20 cellular contexts compared by ENCODE assay signal in genomic region chr5:94941113-94941765, GRCh38.
DNase-seq lines count a peak whose midpoint lies in the region; ATAC-seq and TF ChIP-seq lines count a peak whose summit lies in the region.
"Had no signal": no experiment of that assay in that cellular context is flagged by ENCODE, and none has a peak within 500 bp of the region (broad histone marks: within the 10 kb centered on the region; RNA-seq: fewer than 3 reads in every experiment).

No MANE protein-coding gene starts in this region.

- H3K14ac ChIP-seq in mesenchymal stem cell (ENCODE audit: low read length in 2 of 2): no peak overlapping the region

- H3K79me1 ChIP-seq in mesenchymal stem cell (replicated peaks; ENCODE audit: low read length, poor library complexity, severe bottlenecking): peaks cover 6% of the 10 kb centered on the region

- no peak for ATAC-seq in GM21723 (IDR thresholded peaks at IDR 0.05; ENCODE audit: unreplicated experiment)
- ATAC-seq: K562 had no signal

- no peak overlapping the region for H4K8ac ChIP-seq in mesenchymal stem cell (ENCODE audit: low read length)

- H2BK15ac ChIP-seq in mesenchymal stem cell (ENCODE audit: low read depth, poor library complexity, severe bottlenecking): no peak overlapping the region

- H3K36me3 ChIP-seq in mammary epithelial cell (ENCODE audit: insufficient read depth, low read length) (no peaks in the 10 kb centered on the region), breast epithelium (no peaks in the 10 kb centered on the region), mesenchymal stem cell (ENCODE audit: control insufficient read depth in 1 of 2, insufficient read depth in 2 of 2, low read depth in 1 of 2, low read length in 2 of 2) (no peaks in the 10 kb centered on the region), brain microvascular endothelial cell (replicated peaks) (no peaks in the 10 kb centered on the region)

- CTCF ChIA-PET in mammary epithelial cell (lab: Charles Lee; ENCODE audit: low non-redundant PET): no interaction called here

- H3K9me3 ChIP-seq in mammary epithelial cell (replicated peaks; ENCODE audit: insufficient read depth, low read length) (no peaks in the 10 kb centered on the region), breast epithelium (no peaks in the 10 kb centered on the region), mesenchymal stem cell (ENCODE audit: control insufficient read depth, low read length) (no peaks in the 10 kb centered on the region)

- no peak overlapping the region for H4K91ac ChIP-seq in mesenchymal stem cell (ENCODE audit: low read length)

- no peaks in the 10 kb centered on the region for H3K27me3 ChIP-seq in mammary epithelial cell (ENCODE audit: insufficient read depth, low read length)
- no peaks in the 10 kb centered on the region for H3K27me3 ChIP-seq in breast epithelium
- H3K27me3 ChIP-seq in mesenchymal stem cell (ENCODE audit: control insufficient read depth in 1 of 2, insufficient read depth in 1 of 2, low read length in 2 of 2): no peaks in the 10 kb centered on the region
- no peaks in the 10 kb centered on the region for H3K27me3 ChIP-seq in brain microvascular endothelial cell (replicated peaks)

- no peak overlapping the region for H2AK5ac ChIP-seq in mesenchymal stem cell (ENCODE audit: low read length, severe bottlenecking)

- no peak for TF ChIP-seq CTCF in mammary epithelial cell (conservative IDR thresholded peaks at IDR 0.05 in 1 of 2, IDR thresholded peaks at IDR 0.05 in 1 of 2; ENCODE audit: extremely low read depth in 1 of 2, insufficient read depth in 1 of 2, low read depth in 1 of 2, low read length in 2 of 2)
- no peak for TF ChIP-seq CTCF in breast epithelium (IDR thresholded peaks at IDR 0.05)
- no peak for TF ChIP-seq CTCF in brain microvascular endothelial cell (IDR thresholded peaks at IDR 0.05; ENCODE audit: low read depth, low read length, missing control alignments)

- dilution Hi-C loops in mammary epithelial cell (cut with HindIII; ENCODE audit: low sequenced_read_pairs): no loop called here

- H3K4ac ChIP-seq in mesenchymal stem cell (ENCODE audit: low read depth in 1 of 2, low read length in 2 of 2): no peak overlapping the region

- H3K18ac ChIP-seq in mesenchymal stem cell (ENCODE audit: low read depth in 1 of 2, low read length in 2 of 2): no peak overlapping the region

- no peak for TF ChIP-seq POLR2A in breast epithelium (IDR thresholded peaks at IDR 0.05)

- intact Hi-C loops in mammary epithelial cell (cut with micrococcal nuclease) (no loop called here), breast epithelium (cut with DNase I; ENCODE audit: low total_unique reads) (no loop called here)

- H3K4me1 ChIP-seq in mammary epithelial cell (ENCODE audit: insufficient read depth, low read length): peaks cover 8% of the 10 kb centered on the region
- H3K4me1 ChIP-seq in breast epithelium: no peaks in the 10 kb centered on the region
- no peaks in the 10 kb centered on the region for H3K4me1 ChIP-seq in mesenchymal stem cell (ENCODE audit: control insufficient read depth, insufficient read depth, low read depth, low read length)

- in situ Hi-C loops in mammary epithelial cell (cut with MboI; ENCODE audit: low sequenced_read_pairs in 2 of 2): no loop called here
- in situ Hi-C loops in brain microvascular endothelial cell (cut with HindIII; ENCODE audit: low pct_ligation_motif_present, low sequenced_read_pairs): no loop called here

- 63% methylated on average over 1 of the region's 1 CpG for WGBS in mammary epithelial cell (ENCODE audit: low coverage, missing lambda C conversion rate)
- 83% methylated on average over 1 of the region's 1 CpG for WGBS in mesenchymal stem cell

- H3K23ac ChIP-seq in mesenchymal stem cell (ENCODE audit: low read length in 2 of 2): no peak overlapping the region

- H2BK120ac ChIP-seq in mesenchymal stem cell (ENCODE audit: low read depth, low read length): no peak overlapping the region

- H3K4me3 ChIP-seq in mammary epithelial cell (replicated peaks in 1 of 3; ENCODE audit: insufficient read depth in 1 of 3, low read depth in 2 of 3, low read length in 3 of 3) (no peak overlapping the region), breast epithelium (no peak overlapping the region), mesenchymal stem cell (ENCODE audit: insufficient read depth in 1 of 2, low read depth in 1 of 2, low read length in 2 of 2) (no peak overlapping the region), brain microvascular endothelial cell (ENCODE audit: low read depth, low read length) (no peak overlapping the region)
- H3K4me3 ChIP-seq: K562 had no signal

- H2BK5ac ChIP-seq in mesenchymal stem cell (ENCODE audit: low read depth, low read length, poor library complexity, severe bottlenecking): no peak overlapping the region

- no peaks in the 10 kb centered on the region for H4K20me1 ChIP-seq in mammary epithelial cell (ENCODE audit: insufficient read depth, low read length)

- H3K9ac ChIP-seq in mammary epithelial cell (ENCODE audit: insufficient read depth, low read length): no peak overlapping the region
- H3K9ac ChIP-seq in mesenchymal stem cell (ENCODE audit: low read length): no peak overlapping the region

- H3K27ac ChIP-seq in mammary epithelial cell (ENCODE audit: insufficient read depth, low read depth, low read length) (no peak overlapping the region), breast epithelium (no peak overlapping the region), mesenchymal stem cell (ENCODE audit: low read length, poor library complexity, severe bottlenecking) (peak overlapping the region; percentile 13), brain microvascular endothelial cell (no peak overlapping the region)

- no peak for DNase-seq in mammary epithelial cell
- DNase-seq in breast epithelium (ENCODE audit: low spot score in 2 of 2): no peak
- peak; percentile 2 for DNase-seq in fibroblast of peridontal ligament (ENCODE audit: extremely low read depth)
- no peak for DNase-seq in mesenchymal stem cell
- DNase-seq in foreskin melanocyte: no peak
- no peak for DNase-seq in brain microvascular endothelial cell
- no peak for DNase-seq in occipital lobe (lab: John Stamatoyannopoulos, UW)
- DNase-seq: 8988T, DMS 273 treated with DMSO at 0.1 percent for 48 hours, DND-41, GOT3, NCI-H1105, NCI-H1694, NCI-H2081 treated with DMSO at 0.1 percent for 48 hours, NCI-H510A, NCI-H774, OCI-M1, SHP77 had no signal

- no peaks in the 10 kb centered on the region for H3K79me2 ChIP-seq in mammary epithelial cell (ENCODE audit: insufficient read depth, low read length)

- no TSS peak for BruUV-seq in mammary epithelial cell (replicated peaks; lab: Mats Ljungman, UMichigan)

- peak overlapping the region; percentile 51 for H3K4me2 ChIP-seq in mammary epithelial cell (ENCODE audit: insufficient read depth, low read depth, low read length)
- no peak overlapping the region for H3K4me2 ChIP-seq in mesenchymal stem cell (ENCODE audit: low read length, poor library complexity, severe bottlenecking)

- H2AFZ ChIP-seq in mammary epithelial cell (ENCODE audit: low read depth, low read length) (no peak overlapping the region), mesenchymal stem cell (ENCODE audit: low read depth, low read length) (no peak overlapping the region)

- no peak overlapping the region for H2BK12ac ChIP-seq in mesenchymal stem cell (ENCODE audit: low read length in 2 of 2)
